Comparison of ENCODE assay signal across 8 cellular contexts in the genomic region with DNA sequence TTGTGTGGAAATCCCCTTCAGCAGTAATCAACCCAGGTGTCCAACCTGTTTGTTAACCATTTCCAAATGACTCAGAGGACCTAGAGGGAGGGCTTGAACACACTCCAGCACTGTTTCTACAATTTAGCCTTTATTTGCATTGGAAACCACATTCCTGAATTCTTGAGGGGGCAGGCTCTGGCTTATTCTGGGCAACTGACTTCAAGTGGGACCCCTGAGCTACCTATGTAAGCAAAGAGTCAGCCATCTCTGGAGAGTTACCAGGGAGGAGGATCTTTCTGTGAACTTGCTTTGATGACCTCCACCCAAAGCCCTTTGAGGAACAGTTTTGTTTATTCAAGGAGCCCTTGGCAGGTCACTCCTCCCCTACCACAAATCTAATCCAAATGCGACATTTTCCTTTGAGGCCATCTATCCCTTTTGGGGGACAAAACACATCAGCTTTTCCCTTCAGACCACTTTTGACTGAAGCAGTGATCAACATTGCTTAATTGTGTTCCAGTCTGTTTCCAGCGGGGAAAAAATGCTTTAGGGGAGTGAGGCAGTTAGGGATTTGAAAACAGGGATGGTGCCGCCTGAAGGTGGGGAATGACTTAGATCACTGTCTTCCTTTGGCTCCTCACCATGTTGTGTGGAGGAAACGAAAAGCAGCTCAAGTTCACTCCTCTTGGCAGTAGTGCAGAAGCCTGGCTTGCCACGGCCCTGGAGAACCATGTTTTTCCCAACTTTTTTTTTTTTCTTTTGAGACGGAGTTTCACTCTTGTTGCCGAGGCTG. TPM values are rescaled to one million over a fixed set of nuclear protein-coding genes. Genes with fewer than 3 reads are reported as not detected.
DNase-seq lines count a peak whose midpoint lies in the region; ATAC-seq and TF ChIP-seq lines count a peak whose summit lies in the region.

No MANE protein-coding gene starts in this region.

- H3K9me3 ChIP-seq in breast epithelium: no peaks in the 10 kb centered on the region
- H3K9me3 ChIP-seq in liver (ENCODE audit: control insufficient read depth in 4 of 4, low read length in 3 of 4): no peaks in the 10 kb centered on the region
- no peaks in the 10 kb centered on the region for H3K9me3 ChIP-seq in tibial nerve

- H3K4me1 ChIP-seq in breast epithelium (peaks cover 3 to 8% of the 10 kb centered on the region in 2 donors), liver (ENCODE audit: control insufficient read depth in 4 of 4, insufficient read depth in 4 of 4, low read length in 3 of 4) (peaks cover 14 to 39% (median 32%) of the 10 kb centered on the region in 4 donors), tibial nerve (peaks cover 0 to 70% (median 36%) of the 10 kb centered on the region in 4 donors)

- TF ChIP-seq CTCF in breast epithelium (IDR thresholded peaks at IDR 0.05): no peak
- no peak for TF ChIP-seq CTCF in liver (IDR thresholded peaks at IDR 0.05; ENCODE audit: low read depth, low read length, missing input control)
- peak in 1 of 5 experiments; percentile 5 for TF ChIP-seq CTCF in tibial nerve (IDR thresholded peaks at IDR 0.05)

- TF ChIP-seq RAD21 in liver (IDR thresholded peaks at IDR 0.05): no peak

- no peaks in the 10 kb centered on the region for H3K36me3 ChIP-seq in breast epithelium
- H3K36me3 ChIP-seq in liver (ENCODE audit: control insufficient read depth in 4 of 4, insufficient read depth in 3 of 4, low read depth in 1 of 4, low read length in 3 of 4): no peaks in the 10 kb centered on the region
- peaks cover 0 to 3% (median 0%) of the 10 kb centered on the region in 3 donors for H3K36me3 ChIP-seq in tibial nerve

- H3K27ac Mint-ChIP-seq in activated CD4-positive, alpha-beta T cell treated with anti-CD3 and anti-CD28 coated beads, Interleukin-2, amount 10 ng/mL, durations not matched to agents 24 days and 14 days: peak overlapping the region; percentile 92

- TF ChIP-seq EP300 in tibial nerve (IDR thresholded peaks at IDR 0.05): peak in 1 of 2 donors; percentile 66

- H3K27ac ChIP-seq in breast epithelium: peak overlapping the region; percentile 92 to 95
- H3K27ac ChIP-seq in liver (ENCODE audit: low read depth in 1 of 2, low read length in 2 of 2): peak overlapping the region; percentile 96 to 99
- peak overlapping the region; percentile 2 to 97 (median 82) for H3K27ac ChIP-seq in tibial nerve

- peak overlapping the region; percentile 47 for H3K4me3 Mint-ChIP-seq in activated CD4-positive, alpha-beta T cell treated with anti-CD3 and anti-CD28 coated beads, Interleukin-2, amount 10 ng/mL, durations not matched to agents 24 days and 14 days

- WGBS in liver: 21% methylated on average over 7 of the region's 7 CpGs
- 26 to 27% methylated on average over 7 of the region's 7 CpGs for WGBS in tibial nerve, 2 donors

- H3K4me1 Mint-ChIP-seq in activated CD4-positive, alpha-beta T cell treated with anti-CD3 and anti-CD28 coated beads, Interleukin-2, amount 10 ng/mL, durations not matched to agents 24 days and 14 days: peaks cover 53% of the 10 kb centered on the region

- H3K27me3 ChIP-seq in breast epithelium (no peaks in the 10 kb centered on the region), liver (ENCODE audit: control insufficient read depth in 4 of 4, insufficient read depth in 4 of 4, low read length in 3 of 4) (no peaks in the 10 kb centered on the region), tibial nerve (no peaks in the 10 kb centered on the region)

- intact Hi-C loops in activated CD4-positive, alpha-beta T cell treated with anti-CD3 and anti-CD28 coated beads, Interleukin-2, amount 10 ng/mL, durations not matched to agents 24 days and 14 days (cut with micrococcal nuclease): loop anchor here (1.0 to 10.0 kb wide), 5 partner anchors 48 to 229 kb away; a partner anchor contains a TSS
- intact Hi-C loops in breast epithelium (cut with DNase I; ENCODE audit: low total_unique reads): loop anchor here (10.0 kb wide), 1 partner anchor 62 kb away; no protein-coding TSS in a partner anchor

- H3K9me3 Mint-ChIP-seq in activated CD4-positive, alpha-beta T cell treated with anti-CD3 and anti-CD28 coated beads, Interleukin-2, amount 10 ng/mL, durations not matched to agents 24 days and 14 days: no peaks in the 10 kb centered on the region

- H3K27me3 Mint-ChIP-seq in activated CD4-positive, alpha-beta T cell treated with anti-CD3 and anti-CD28 coated beads, Interleukin-2, amount 10 ng/mL, durations not matched to agents 24 days and 14 days: no peaks in the 10 kb centered on the region

- peak; percentile 86 for DNase-seq in activated CD4-positive, alpha-beta T cell treated with anti-CD3 and anti-CD28 coated beads, Interleukin-2, amount 10 ng/mL, durations not matched to agents 24 days and 14 days
- no peak for DNase-seq in activated CD4-positive, alpha-beta T cell treated with anti-CD3 and anti-CD28 coated beads for 48 hours
- DNase-seq in NCI-H748 (lab: John Stamatoyannopoulos, UW; ENCODE audit: unreplicated experiment): peak; percentile 72
- DNase-seq in breast epithelium (ENCODE audit: low spot score in 2 of 2): peak in 1 of 2 donors; percentile 62
- peak in 1 of 2 donors; percentile 61 for DNase-seq in tibial nerve (ENCODE audit: low spot score in 2 of 2)

- TF ChIP-seq POLR2A in breast epithelium (IDR thresholded peaks at IDR 0.05) (no peak), tibial nerve (IDR thresholded peaks at IDR 0.05) (no peak)

- peak; percentile 47 for ATAC-seq in HG02623 (IDR thresholded peaks at IDR 0.05; ENCODE audit: unreplicated experiment)
- no peak for ATAC-seq in HG02763 (IDR thresholded peaks at IDR 0.05; ENCODE audit: unreplicated experiment)

- H3K9ac ChIP-seq in liver (ENCODE audit: low read depth in 1 of 2, low read length in 2 of 2): peak overlapping the region; percentile 43 to 79

- H3K4me3 ChIP-seq in breast epithelium (peak overlapping the region in 2 of 3 donors; percentile 10 to 52), liver (ENCODE audit: low read depth in 1 of 3, low read length in 3 of 3) (peak overlapping the region in 1 of 3 donors; percentile 15), tibial nerve (peak overlapping the region in 1 of 4 donors; percentile 1)

- peaks cover 19% of the 10 kb centered on the region for H3K36me3 Mint-ChIP-seq in activated CD4-positive, alpha-beta T cell treated with anti-CD3 and anti-CD28 coated beads, Interleukin-2, amount 10 ng/mL, durations not matched to agents 24 days and 14 days (ENCODE audit: low read depth)

TF ChIP-seq in liver, 16 proteins besides CTCF, POLR2A, EP300 and RAD21 (continues in another document):
- TF ChIP-seq, protein P1, sequence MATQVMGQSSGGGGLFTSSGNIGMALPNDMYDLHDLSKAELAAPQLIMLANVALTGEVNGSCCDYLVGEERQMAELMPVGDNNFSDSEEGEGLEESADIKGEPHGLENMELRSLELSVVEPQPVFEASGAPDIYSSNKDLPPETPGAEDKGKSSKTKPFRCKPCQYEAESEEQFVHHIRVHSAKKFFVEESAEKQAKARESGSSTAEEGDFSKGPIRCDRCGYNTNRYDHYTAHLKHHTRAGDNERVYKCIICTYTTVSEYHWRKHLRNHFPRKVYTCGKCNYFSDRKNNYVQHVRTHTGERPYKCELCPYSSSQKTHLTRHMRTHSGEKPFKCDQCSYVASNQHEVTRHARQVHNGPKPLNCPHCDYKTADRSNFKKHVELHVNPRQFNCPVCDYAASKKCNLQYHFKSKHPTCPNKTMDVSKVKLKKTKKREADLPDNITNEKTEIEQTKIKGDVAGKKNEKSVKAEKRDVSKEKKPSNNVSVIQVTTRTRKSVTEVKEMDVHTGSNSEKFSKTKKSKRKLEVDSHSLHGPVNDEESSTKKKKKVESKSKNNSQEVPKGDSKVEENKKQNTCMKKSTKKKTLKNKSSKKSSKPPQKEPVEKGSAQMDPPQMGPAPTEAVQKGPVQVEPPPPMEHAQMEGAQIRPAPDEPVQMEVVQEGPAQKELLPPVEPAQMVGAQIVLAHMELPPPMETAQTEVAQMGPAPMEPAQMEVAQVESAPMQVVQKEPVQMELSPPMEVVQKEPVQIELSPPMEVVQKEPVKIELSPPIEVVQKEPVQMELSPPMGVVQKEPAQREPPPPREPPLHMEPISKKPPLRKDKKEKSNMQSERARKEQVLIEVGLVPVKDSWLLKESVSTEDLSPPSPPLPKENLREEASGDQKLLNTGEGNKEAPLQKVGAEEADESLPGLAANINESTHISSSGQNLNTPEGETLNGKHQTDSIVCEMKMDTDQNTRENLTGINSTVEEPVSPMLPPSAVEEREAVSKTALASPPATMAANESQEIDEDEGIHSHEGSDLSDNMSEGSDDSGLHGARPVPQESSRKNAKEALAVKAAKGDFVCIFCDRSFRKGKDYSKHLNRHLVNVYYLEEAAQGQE (IDR thresholded peaks at IDR 0.05): peak; percentile 41
- peak; percentile 43 for TF ChIP-seq YY1 (IDR thresholded peaks at IDR 0.05)
- peak; percentile 22 for TF ChIP-seq FOXA1 (IDR thresholded peaks at IDR 0.05)
- TF ChIP-seq, protein P2, sequence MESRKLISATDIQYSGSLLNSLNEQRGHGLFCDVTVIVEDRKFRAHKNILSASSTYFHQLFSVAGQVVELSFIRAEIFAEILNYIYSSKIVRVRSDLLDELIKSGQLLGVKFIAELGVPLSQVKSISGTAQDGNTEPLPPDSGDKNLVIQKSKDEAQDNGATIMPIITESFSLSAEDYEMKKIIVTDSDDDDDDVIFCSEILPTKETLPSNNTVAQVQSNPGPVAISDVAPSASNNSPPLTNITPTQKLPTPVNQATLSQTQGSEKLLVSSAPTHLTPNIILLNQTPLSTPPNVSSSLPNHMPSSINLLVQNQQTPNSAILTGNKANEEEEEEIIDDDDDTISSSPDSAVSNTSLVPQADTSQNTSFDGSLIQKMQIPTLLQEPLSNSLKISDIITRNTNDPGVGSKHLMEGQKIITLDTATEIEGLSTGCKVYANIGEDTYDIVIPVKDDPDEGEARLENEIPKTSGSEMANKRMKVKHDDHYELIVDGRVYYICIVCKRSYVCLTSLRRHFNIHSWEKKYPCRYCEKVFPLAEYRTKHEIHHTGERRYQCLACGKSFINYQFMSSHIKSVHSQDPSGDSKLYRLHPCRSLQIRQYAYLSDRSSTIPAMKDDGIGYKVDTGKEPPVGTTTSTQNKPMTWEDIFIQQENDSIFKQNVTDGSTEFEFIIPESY (IDR thresholded peaks at IDR 0.05): no peak

RNA-seq across cellular contexts. Expression of a gene that starts 46.2 kb away (rescaled TPM):
- 11.0 and 12.1 TPM in 2 replicates for total RNA-seq in activated CD4-positive, alpha-beta T cell treated with anti-CD3 and anti-CD28 coated beads, Interleukin-2, amount 10 ng/mL, durations not matched to agents 24 days and 14 days
- total RNA-seq in breast epithelium: 10 to 100 TPM in 2 of 3 donors, 1 to 10 TPM in 1; 6.6 to 25.0 (median 19.7) TPM
- total RNA-seq in liver: 10 to 100 TPM in 1 of 2 donors, 1 to 10 TPM in 1; 8.5 to 12.7 TPM
- polyA plus RNA-seq in liver: 1 to 10 TPM; 2.1 to 3.5 TPM
- total RNA-seq in tibial nerve: 10 to 100 TPM in 2 of 4 donors, 1 to 10 TPM in 2; 4.2 to 16.5 (median 8.4) TPM

RNA-seq across cellular contexts. Expression of a gene that starts 46.3 kb away (rescaled TPM):
- 64.0 and 66.4 TPM in 2 replicates for total RNA-seq in activated CD4-positive, alpha-beta T cell treated with anti-CD3 and anti-CD28 coated beads, Interleukin-2, amount 10 ng/mL, durations not matched to agents 24 days and 14 days
- total RNA-seq in breast epithelium (10 to 100 TPM; 40.3 to 62.3 (median 47.5) TPM), liver (10 to 100 TPM; 17.2 to 22.1 TPM), tibial nerve (10 to 100 TPM; 33.6 to 48.3 (median 43.2) TPM)
- polyA plus RNA-seq in liver: 10 to 100 TPM in 1 of 2 donors, 1 to 10 TPM in 1; 5.6 to 13.4 TPM
